ENCODE assay signal across 8 cellular contexts in the genomic region with DNA sequence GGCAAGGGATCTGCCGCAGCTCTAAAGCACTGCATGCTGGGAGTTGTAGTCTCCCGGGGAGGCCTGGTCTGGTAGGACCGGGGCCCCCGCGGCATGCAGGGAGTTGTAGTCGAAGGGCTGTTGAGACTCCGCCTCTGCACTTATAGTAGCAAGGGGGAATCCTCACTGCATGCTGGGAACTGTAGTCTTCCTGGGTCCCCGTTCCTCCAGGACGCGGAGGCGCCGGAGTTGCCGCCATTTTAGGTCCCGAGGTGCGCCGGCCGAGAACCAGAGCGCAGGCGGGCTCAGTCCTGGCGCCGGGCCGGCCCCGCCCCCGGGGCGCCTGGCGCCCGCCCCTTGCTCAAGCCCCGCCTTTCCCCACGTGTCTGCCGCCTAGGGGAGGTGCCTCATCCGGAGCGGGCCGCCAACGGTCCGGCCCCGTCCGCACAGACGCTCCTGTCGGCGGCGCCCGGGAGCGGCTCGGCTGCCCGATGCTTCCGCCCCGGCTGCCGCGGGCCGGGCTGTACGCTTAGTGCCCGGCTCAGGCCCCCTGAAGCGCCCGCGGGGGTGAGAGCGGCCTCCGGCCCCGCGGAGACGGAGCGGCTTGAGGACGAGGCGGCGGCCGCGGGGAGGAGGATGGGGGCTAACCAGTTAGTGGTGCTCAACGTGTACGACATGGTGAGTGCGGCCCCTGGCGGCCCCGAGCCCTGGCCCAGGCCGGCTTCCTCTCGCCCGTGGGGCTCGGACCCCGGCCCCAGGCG. TPM values are rescaled to one million over a fixed set of nuclear protein-coding genes. Genes with fewer than 3 reads are reported as not detected.
DNase-seq lines count a peak whose midpoint lies in the region; ATAC-seq, FAIRE-seq and TF ChIP-seq lines count a peak whose summit lies in the region.

Gene DESI2 (plus strand): TSS at position 428 of the 740 bp plus-strand sequence. CDS start 188 bp downstream, at position 616.

- DNase-seq in Daoy (ENCODE audit: low read depth): peak; percentile 99
- peak; percentile 99 for DNase-seq in Karpas-422
- peak; percentile 99 for DNase-seq in RCC 7860 (ENCODE audit: low spot score)
- peak; percentile 97 to 99 for DNase-seq in activated T-cell treated with anti-CD3 and anti-CD28 coated beads, Interleukin-2, amount 50 U/mL, for 72 hours
- DNase-seq in esophagus squamous epithelium (lab: John Stamatoyannopoulos, UW): peak; percentile 98
- peak; percentile 99 for DNase-seq in myocyte (ENCODE audit: low read depth)
- peak; percentile 96 to 98 for DNase-seq in stimulated activated CD8-positive, alpha-beta memory T cell treated with anti-CD3 and anti-CD28 coated beads, Interleukin-7, amount 100 ng/mL, for 48 hours (ENCODE audit: extremely low read depth in 1 of 2, low read depth in 1 of 2)

- H3K36me3 Mint-ChIP-seq in activated T-cell treated with anti-CD3 and anti-CD28 coated beads, Interleukin-2, amount 50 U/mL, for 72 hours (ENCODE audit: insufficient read depth in 2 of 2): peaks cover 2 to 6% of the 10 kb centered on the region in 2 donors

- peak; percentile 82 for FAIRE-seq in RCC 7860 (lab: Jason Lieb, UNC)

- TF ChIP-seq CTCF in esophagus squamous epithelium (IDR thresholded peaks at IDR 0.05): peak; percentile 36 to 61 (median 52)

- TF ChIP-seq POLR2A in esophagus squamous epithelium (IDR thresholded peaks at IDR 0.05): peak in 3 of 4 donors; percentile 78 to 98 (median 95)

- peaks cover 40% of the 10 kb centered on the region for H3K4me1 ChIP-seq in Karpas-422 (ENCODE audit: low read length)
- peaks cover 6 to 43% (median 17%) of the 10 kb centered on the region in 3 donors for H3K4me1 ChIP-seq in esophagus squamous epithelium

- peaks cover 14% of the 10 kb centered on the region for H4K20me1 ChIP-seq in Karpas-422 (ENCODE audit: insufficient read depth, low read depth, low read length)

- peak within 1 kb of the TSS; percentile 96 for H3K4me3 ChIP-seq in Karpas-422 (ENCODE audit: low read length)
- peak within 1 kb of the TSS; percentile 72 to 94 (median 87) for H3K4me3 ChIP-seq in esophagus squamous epithelium

- H3K9ac ChIP-seq in Karpas-422 (ENCODE audit: low read length): peak within 1 kb of the TSS; percentile 88

- H3K27ac ChIP-seq in Karpas-422 (ENCODE audit: low read length) (peak within 1 kb of the TSS; percentile 66), esophagus squamous epithelium (peak within 1 kb of the TSS; percentile 90 to 96 (median 94))

- H3K9me3 Mint-ChIP-seq in activated T-cell treated with anti-CD3 and anti-CD28 coated beads, Interleukin-2, amount 50 U/mL, for 72 hours: peaks cover 0 to 2% of the 10 kb centered on the region in 2 donors

- H3K27me3 ChIP-seq in Karpas-422 (ENCODE audit: low read length): no peaks in the 10 kb centered on the region; the same call in 1 of the 2 replicates
- no peaks in the 10 kb centered on the region for H3K27me3 ChIP-seq in esophagus squamous epithelium

- H3K27ac Mint-ChIP-seq in activated T-cell treated with anti-CD3 and anti-CD28 coated beads, Interleukin-2, amount 50 U/mL, for 72 hours: peak within 1 kb of the TSS; percentile 72

- peaks cover 48% of the 10 kb centered on the region for H3K79me2 ChIP-seq in Karpas-422 (ENCODE audit: low read length)

- H3K4me1 Mint-ChIP-seq in activated T-cell treated with anti-CD3 and anti-CD28 coated beads, Interleukin-2, amount 50 U/mL, for 72 hours (ENCODE audit: low read depth): peaks cover 24% of the 10 kb centered on the region

- peak within 1 kb of the TSS; percentile 97 for H3K4me2 ChIP-seq in Karpas-422 (ENCODE audit: low read depth, low read length, poor library complexity, severe bottlenecking)

- WGBS in esophagus squamous epithelium, 2 donors: 0% methylated on average over 8 of the region's 77 CpGs; no CpG with 5 or more reads in 1 of the 2 donors

- ATAC-seq in GM21825 (IDR thresholded peaks at IDR 0.05; ENCODE audit: unreplicated experiment): peak; percentile 95
- ATAC-seq in activated T-cell treated with anti-CD3 and anti-CD28 coated beads, Interleukin-2, amount 50 U/mL, for 72 hours (replicated peaks in 1 of 2): peak; percentile 94 to 95

- H3K36me3 ChIP-seq in Karpas-422 (ENCODE audit: insufficient read depth, low read length) (peaks cover 16% of the 10 kb centered on the region), esophagus squamous epithelium (peaks cover 0 to 6% (median 0%) of the 10 kb centered on the region in 3 donors)

- no peaks in the 10 kb centered on the region for H3K27me3 Mint-ChIP-seq in activated T-cell treated with anti-CD3 and anti-CD28 coated beads, Interleukin-2, amount 50 U/mL, for 72 hours (ENCODE audit: low read depth)

- peak within 1 kb of the TSS; percentile 78 for H2AFZ ChIP-seq in Karpas-422 (ENCODE audit: low read length)

- peak within 1 kb of the TSS; percentile 84 to 89 for H3K4me3 Mint-ChIP-seq in activated T-cell treated with anti-CD3 and anti-CD28 coated beads, Interleukin-2, amount 50 U/mL, for 72 hours

- H3K9me2 ChIP-seq in Karpas-422 (replicated peaks; ENCODE audit: insufficient read depth, low read length): no peaks in the 10 kb centered on the region

- intact Hi-C loops in esophagus squamous epithelium (cut with DNase I): no loop called here

- H3K9me3 ChIP-seq in Karpas-422 (ENCODE audit: low read length): no peaks in the 10 kb centered on the region
- no peaks in the 10 kb centered on the region for H3K9me3 ChIP-seq in esophagus squamous epithelium

RNA-seq across cellular contexts. Expression of gene DESI2, which starts in this region (rescaled TPM):
- 56.2 and 61.4 TPM in 2 replicates for total RNA-seq in Daoy (2014; rRNA removed; shearing (Covaris generic))
- 36.9 and 62.6 TPM in 2 replicates for total RNA-seq in Karpas-422 (2014; rRNA removed; shearing (Covaris generic); ENCODE audit: low replicate concordance)
- total RNA-seq in activated T-cell treated with anti-CD3 and anti-CD28 coated beads, Interleukin-2, amount 50 U/mL, for 72 hours: 10 to 100 TPM; 35.0 to 41.0 TPM
- total RNA-seq in esophagus squamous epithelium: 10 to 100 TPM; 18.8 to 32.0 (median 30.4) TPM
- 52.2 and 112 TPM in 2 replicates for total RNA-seq in myocyte
- 29.0 TPM for polyA plus RNA-seq in myocyte (2012)

Comparison
In these comparisons a context has a peak if more than half of its experiments do, and no peak if none do; other contexts are left out.
1. Peak in every context shown above with its lines: DNase-seq, ATAC-seq, H3K4me3 ChIP-seq and H3K27ac ChIP-seq.